ENCODE assay signal across 1 cellular context in genomic region chr1:168347630-168348029, GRCh38.
TF ChIP-seq lines count a peak whose summit lies in the region.

No MANE protein-coding gene starts in this region.

TF ChIP-seq in HCT116, 20 proteins besides CTCF, POLR2A, EP300 and RAD21 (continued from another document):
- no peak for TF ChIP-seq ELF1 (IDR thresholded peaks at IDR 0.05; ENCODE audit: borderline replicate concordance, low read depth)
- TF ChIP-seq, protein P1, sequence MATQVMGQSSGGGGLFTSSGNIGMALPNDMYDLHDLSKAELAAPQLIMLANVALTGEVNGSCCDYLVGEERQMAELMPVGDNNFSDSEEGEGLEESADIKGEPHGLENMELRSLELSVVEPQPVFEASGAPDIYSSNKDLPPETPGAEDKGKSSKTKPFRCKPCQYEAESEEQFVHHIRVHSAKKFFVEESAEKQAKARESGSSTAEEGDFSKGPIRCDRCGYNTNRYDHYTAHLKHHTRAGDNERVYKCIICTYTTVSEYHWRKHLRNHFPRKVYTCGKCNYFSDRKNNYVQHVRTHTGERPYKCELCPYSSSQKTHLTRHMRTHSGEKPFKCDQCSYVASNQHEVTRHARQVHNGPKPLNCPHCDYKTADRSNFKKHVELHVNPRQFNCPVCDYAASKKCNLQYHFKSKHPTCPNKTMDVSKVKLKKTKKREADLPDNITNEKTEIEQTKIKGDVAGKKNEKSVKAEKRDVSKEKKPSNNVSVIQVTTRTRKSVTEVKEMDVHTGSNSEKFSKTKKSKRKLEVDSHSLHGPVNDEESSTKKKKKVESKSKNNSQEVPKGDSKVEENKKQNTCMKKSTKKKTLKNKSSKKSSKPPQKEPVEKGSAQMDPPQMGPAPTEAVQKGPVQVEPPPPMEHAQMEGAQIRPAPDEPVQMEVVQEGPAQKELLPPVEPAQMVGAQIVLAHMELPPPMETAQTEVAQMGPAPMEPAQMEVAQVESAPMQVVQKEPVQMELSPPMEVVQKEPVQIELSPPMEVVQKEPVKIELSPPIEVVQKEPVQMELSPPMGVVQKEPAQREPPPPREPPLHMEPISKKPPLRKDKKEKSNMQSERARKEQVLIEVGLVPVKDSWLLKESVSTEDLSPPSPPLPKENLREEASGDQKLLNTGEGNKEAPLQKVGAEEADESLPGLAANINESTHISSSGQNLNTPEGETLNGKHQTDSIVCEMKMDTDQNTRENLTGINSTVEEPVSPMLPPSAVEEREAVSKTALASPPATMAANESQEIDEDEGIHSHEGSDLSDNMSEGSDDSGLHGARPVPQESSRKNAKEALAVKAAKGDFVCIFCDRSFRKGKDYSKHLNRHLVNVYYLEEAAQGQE (IDR thresholded peaks at IDR 0.05; ENCODE audit: low read depth): no peak
